In the genomic region with DNA sequence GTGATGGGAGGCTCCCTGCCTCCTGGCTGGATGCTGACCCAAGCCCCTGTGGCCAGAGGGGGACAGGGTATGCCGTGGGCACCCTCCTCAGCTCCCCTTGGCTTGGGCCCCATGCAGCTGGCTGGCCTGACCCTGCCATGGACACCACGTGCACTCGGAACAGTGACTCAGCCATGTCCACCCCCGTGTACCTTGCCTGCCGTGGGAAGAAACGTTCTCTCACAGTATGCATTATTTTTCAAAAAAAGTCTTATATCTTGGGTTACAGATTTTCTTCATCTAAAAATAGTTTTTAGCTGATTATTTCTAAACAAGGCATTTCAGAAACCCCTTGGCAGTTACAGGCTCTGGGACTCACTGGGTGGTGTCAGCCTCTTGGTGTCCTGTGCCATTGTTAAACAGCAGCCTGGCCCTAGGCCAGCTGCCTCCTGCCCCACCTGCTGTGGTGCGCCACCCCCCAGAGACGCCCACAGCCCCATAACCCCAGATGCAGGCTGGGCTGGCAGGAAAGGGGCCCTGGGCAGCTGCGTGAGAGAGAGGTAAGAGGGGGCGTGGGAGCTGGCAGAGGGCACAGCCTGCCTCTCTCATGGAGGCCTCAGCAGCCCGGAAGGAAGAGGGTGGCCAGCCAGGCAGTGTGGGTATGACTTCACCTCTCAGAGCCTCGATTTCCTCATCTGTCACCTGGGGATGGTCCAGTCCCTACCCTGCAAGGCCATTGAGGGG, we compare ENCODE assay signal across 10 cellular contexts.
DNase-seq lines count a peak whose midpoint lies in the region; ATAC-seq lines count a peak whose summit lies in the region.
"Had no signal": no experiment of that assay in that cellular context is flagged by ENCODE, and none has a peak within 500 bp of the region (broad histone marks: within the 10 kb centered on the region; RNA-seq: fewer than 3 reads in every experiment).

No MANE protein-coding gene starts in this region.

- no peaks in the 10 kb centered on the region for H3K27me3 ChIP-seq in H7 (ENCODE audit: control insufficient read depth, insufficient read depth, low read length)

- intact Hi-C loops in posterior cingulate gyrus (cut with DNase I): no loop called here

- H3K36me3 ChIP-seq in H7 (replicated peaks; ENCODE audit: control insufficient read depth, insufficient read depth, low read length): no peaks in the 10 kb centered on the region; the same call in 1 of the 2 replicates

- DNase-seq in H7 (peak; percentile 56), NCI-H2029 treated with DMSO at 0.1 percent for 48 hours (lab: John Stamatoyannopoulos, UW) (peak; percentile 7), epidermal melanocyte (ENCODE audit: insufficient read length, low spot score) (peak; percentile 13), posterior cingulate gyrus (peak in 7 of 10 donors; percentile 27 to 92 (median 64))
- no peak for DNase-seq in activated naive CD4-positive, alpha-beta T cell treated with anti-CD3 and anti-CD28 coated beads, Interleukin-2, amount 50 U/mL, for 16 hours
- DNase-seq: activated B cell treated with CpG ODN at 0.5 μM for 24 hours, immature natural killer cell, NCI-H1048 had no signal

- no peak overlapping the region for H3K4me3 ChIP-seq in H7 (ENCODE audit: insufficient read depth, low read depth, low read length)

- ATAC-seq in HG02852 (IDR thresholded peaks at IDR 0.05; ENCODE audit: unreplicated experiment) (no peak), GM21576 (IDR thresholded peaks at IDR 0.05; ENCODE audit: unreplicated experiment) (no peak)
